ENCODE assay signal across 7 cellular contexts in the genomic region with DNA sequence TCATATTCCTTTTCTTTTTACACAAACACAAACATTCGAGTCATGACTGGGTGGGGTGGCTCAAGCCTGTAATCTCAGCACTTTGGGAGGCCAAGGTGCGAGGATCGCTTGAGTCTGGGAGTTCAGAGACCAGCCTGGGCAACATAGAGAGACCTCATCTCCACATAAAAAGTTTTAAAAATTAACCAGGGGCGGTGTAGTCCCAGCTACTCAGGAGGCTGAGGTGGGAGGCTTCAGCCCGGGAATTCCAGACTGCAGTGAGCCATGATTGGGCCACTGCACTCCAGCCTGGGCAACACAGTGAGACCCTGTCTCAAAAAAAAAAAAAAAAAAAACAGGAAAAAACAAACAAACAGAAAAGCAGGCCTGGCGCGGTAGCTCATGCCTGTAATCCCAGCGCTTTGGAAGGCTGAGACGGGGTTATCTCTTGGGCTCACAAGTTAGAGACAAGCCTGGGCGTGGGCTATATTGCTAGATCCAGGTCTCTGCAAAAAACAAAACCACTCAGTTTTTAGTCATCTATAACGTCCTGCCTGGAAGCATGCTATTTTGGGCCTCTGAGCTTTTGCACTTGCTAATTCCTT. TPM values are rescaled to one million over a fixed set of nuclear protein-coding genes. Genes with fewer than 3 reads are reported as not detected.
A peak's percentile ranks its signal among the peaks of the same experiment; 100 is the strongest.
DNase-seq lines count a peak whose midpoint lies in the region; ATAC-seq and TF ChIP-seq lines count a peak whose summit lies in the region.

No MANE protein-coding gene starts in this region.

- H3K36me3 ChIP-seq in iPS-20b (ENCODE audit: insufficient read depth, low read depth, low read length) (peaks cover 31% of the 10 kb centered on the region), stomach (peaks cover 0 to 12% (median 3%) of the 10 kb centered on the region in 4 donors)

- H3K4me3 ChIP-seq in iPS-20b (ENCODE audit: low read length): peak overlapping the region; percentile 81
- H3K4me3 ChIP-seq in stomach: peak overlapping the region; percentile 68 to 98 (median 79)

- H3K9me3 ChIP-seq in iPS-20b (ENCODE audit: insufficient read depth, low read depth, low read length) (no peaks in the 10 kb centered on the region), stomach (no peaks in the 10 kb centered on the region)

- H3K4me1 ChIP-seq in iPS-20b (ENCODE audit: insufficient read depth, low read length) (peaks cover 7% of the 10 kb centered on the region; the same call in 1 of the 2 replicates), stomach (peaks cover 9 to 28% (median 20%) of the 10 kb centered on the region in 4 donors)

- no peak for TF ChIP-seq POLR2A in stomach (IDR thresholded peaks at IDR 0.05)

- H3K4me3 Mint-ChIP-seq in activated T-helper 2 cell treated with anti-CD3 and anti-CD28 coated beads, Interferon-gamma antibody, Interleukin-2, Interleukin-4, amounts not matched to agents 10 μg/mL and 5 μg/mL and 100 μg/mL, durations not matched to agents 14 hours and 24 hours and 36 hours (ENCODE audit: low read depth): peak overlapping the region; percentile 81

- CTCF ChIA-PET in HEK293T (lab: Yijun Ruan, JAX): interaction anchor here (0.6 to 2.2 kb wide), 3 partner anchors 17 to 425 kb away, joined by 3 to 10 read pairs (median 5); a partner anchor contains a TSS

- no peak for TF ChIP-seq CTCF in stomach (IDR thresholded peaks at IDR 0.05)

- no peaks in the 10 kb centered on the region for H3K27me3 ChIP-seq in iPS-20b (ENCODE audit: insufficient read depth, low read length)
- no peaks in the 10 kb centered on the region for H3K27me3 ChIP-seq in stomach

- peak overlapping the region; percentile 77 for H3K9ac ChIP-seq in iPS-20b (ENCODE audit: low read depth, low read length)

- POLR2A ChIA-PET in HEK293T (lab: Yijun Ruan, JAX): interaction anchor here (0.6 to 3.1 kb wide), 14 partner anchors 8 to 723 kb away, joined by 3 to 18 read pairs (median 4); a partner anchor contains a TSS

- intact Hi-C loops in activated T-helper 2 cell treated with anti-CD3 and anti-CD28 coated beads, Interferon-gamma antibody, Interleukin-2, Interleukin-4, amounts not matched to agents 10 μg/mL and 5 μg/mL and 100 μg/mL, durations not matched to agents 14 hours and 24 hours and 36 hours (cut with micrococcal nuclease): loop anchor here (1.0 kb wide), 1 partner anchor 11 kb away; a partner anchor contains a TSS
- intact Hi-C loops in stomach (cut with DNase I; ENCODE audit: low total_unique reads): no loop called here

- H3K27ac ChIP-seq in iPS-20b (ENCODE audit: low read length): peak overlapping the region; percentile 73
- H3K27ac ChIP-seq in stomach: peak overlapping the region; percentile 81 to 89 (median 88)

- H3K4me1 Mint-ChIP-seq in activated T-helper 2 cell treated with anti-CD3 and anti-CD28 coated beads, Interferon-gamma antibody, Interleukin-2, Interleukin-4, amounts not matched to agents 10 μg/mL and 5 μg/mL and 100 μg/mL, durations not matched to agents 14 hours and 24 hours and 36 hours (ENCODE audit: low read depth): peaks cover 24% of the 10 kb centered on the region

- no peaks in the 10 kb centered on the region for H3K27me3 Mint-ChIP-seq in activated T-helper 2 cell treated with anti-CD3 and anti-CD28 coated beads, Interferon-gamma antibody, Interleukin-2, Interleukin-4, amounts not matched to agents 10 μg/mL and 5 μg/mL and 100 μg/mL, durations not matched to agents 14 hours and 24 hours and 36 hours (ENCODE audit: low read depth)

- ATAC-seq in HG02798 (IDR thresholded peaks at IDR 0.05; ENCODE audit: poor library complexity, unreplicated experiment): no peak

- peak overlapping the region; percentile 84 for H3K27ac Mint-ChIP-seq in activated T-helper 2 cell treated with anti-CD3 and anti-CD28 coated beads, Interferon-gamma antibody, Interleukin-2, Interleukin-4, amounts not matched to agents 10 μg/mL and 5 μg/mL and 100 μg/mL, durations not matched to agents 14 hours and 24 hours and 36 hours

- no peaks in the 10 kb centered on the region for H3K9me3 Mint-ChIP-seq in activated T-helper 2 cell treated with anti-CD3 and anti-CD28 coated beads, Interferon-gamma antibody, Interleukin-2, Interleukin-4, amounts not matched to agents 10 μg/mL and 5 μg/mL and 100 μg/mL, durations not matched to agents 14 hours and 24 hours and 36 hours

- no peak for TF ChIP-seq EP300 in stomach (IDR thresholded peaks at IDR 0.05)

- DNase-seq in HEK293T (ENCODE audit: extremely low spot score) (no peak), stomach (no peak), mesenteric fat pad (ENCODE audit: low spot score) (no peak), AG08395 (ENCODE audit: low spot score) (no peak)
- no peak for DNase-seq in activated T-helper 2 cell treated with anti-CD3 and anti-CD28 coated beads, Interferon-gamma antibody, Interleukin-2, Interleukin-4, amounts not matched to agents 10 μg/mL and 5 μg/mL and 100 μg/mL, durations not matched to agents 14 hours and 24 hours and 36 hours (ENCODE audit: low spot score)

- 34 to 49% (median 45%) methylated on average over 11 of the region's 11 CpGs for WGBS in stomach, 5 donors

- H3K36me3 Mint-ChIP-seq in activated T-helper 2 cell treated with anti-CD3 and anti-CD28 coated beads, Interferon-gamma antibody, Interleukin-2, Interleukin-4, amounts not matched to agents 10 μg/mL and 5 μg/mL and 100 μg/mL, durations not matched to agents 14 hours and 24 hours and 36 hours (ENCODE audit: low read depth): peaks cover 34% of the 10 kb centered on the region

TF ChIP-seq in HEK293T, 16 proteins besides CTCF, POLR2A, EP300 and RAD21:
- TF ChIP-seq FOXA1 (IDR thresholded peaks at IDR 0.05) (no peak), ZNF384 (IDR thresholded peaks at IDR 0.05) (peak; percentile 88)
TF ChIP-seq in HEK293T: peak in this region for 1.

RNA-seq across cellular contexts. Expression of a gene that starts 0.6 kb away (rescaled TPM):
- total RNA-seq in activated T-helper 2 cell treated with anti-CD3 and anti-CD28 coated beads, Interferon-gamma antibody, Interleukin-2, Interleukin-4, amounts not matched to agents 10 μg/mL and 5 μg/mL and 100 μg/mL, durations not matched to agents 14 hours and 24 hours and 36 hours: 232 and 242 TPM in 2 replicates
- total RNA-seq in stomach (100 to 1,000 TPM in 1 of 5 donors, 10 to 100 TPM in 4; 12.1 to 121 (median 20.2) TPM), mesenteric fat pad (71.8 TPM)
- polyA plus RNA-seq in stomach: 10 to 100 TPM; 61.6 to 85.3 (median 77.6) TPM

RNA-seq across cellular contexts. Expression of a gene that starts 11.0 kb away (rescaled TPM):
- total RNA-seq in activated T-helper 2 cell treated with anti-CD3 and anti-CD28 coated beads, Interferon-gamma antibody, Interleukin-2, Interleukin-4, amounts not matched to agents 10 μg/mL and 5 μg/mL and 100 μg/mL, durations not matched to agents 14 hours and 24 hours and 36 hours: 646 and 658 TPM in 2 replicates
- total RNA-seq in stomach (1,000 to 10,000 TPM; 1,292 to 4,272 (median 3,457) TPM), mesenteric fat pad (9,334 TPM)
- 1,000 to 10,000 TPM; 3,915 to 8,824 (median 7,571) TPM for polyA plus RNA-seq in stomach

RNA-seq across cellular contexts. Expression of a gene that starts 20.6 kb away (rescaled TPM):
- total RNA-seq in activated T-helper 2 cell treated with anti-CD3 and anti-CD28 coated beads, Interferon-gamma antibody, Interleukin-2, Interleukin-4, amounts not matched to agents 10 μg/mL and 5 μg/mL and 100 μg/mL, durations not matched to agents 14 hours and 24 hours and 36 hours: 0.67 TPM in 1 of 2 replicates, not detected in the other
- total RNA-seq in stomach (under 1 TPM in 1 of 5 donors, not detected in 4; 0.89 TPM), mesenteric fat pad (0.61 TPM)
- polyA plus RNA-seq in stomach: 1 to 10 TPM in 1 of 3 donors, under 1 TPM in 1, not detected in 1; 0.93 to 1.2 TPM

RNA-seq across cellular contexts. Expression of a gene that starts 39.0 kb away (rescaled TPM):
- total RNA-seq in activated T-helper 2 cell treated with anti-CD3 and anti-CD28 coated beads, Interferon-gamma antibody, Interleukin-2, Interleukin-4, amounts not matched to agents 10 μg/mL and 5 μg/mL and 100 μg/mL, durations not matched to agents 14 hours and 24 hours and 36 hours: 68.5 and 70.3 TPM in 2 replicates
- total RNA-seq in stomach (10 to 100 TPM; 13.0 to 63.6 (median 46.4) TPM), mesenteric fat pad (82.0 TPM)
- polyA plus RNA-seq in stomach: 10 to 100 TPM; 13.0 to 25.5 (median 15.5) TPM

RNA-seq across cellular contexts. Expression of a gene that starts 39.6 kb away (rescaled TPM):
- 160 and 170 TPM in 2 replicates for total RNA-seq in activated T-helper 2 cell treated with anti-CD3 and anti-CD28 coated beads, Interferon-gamma antibody, Interleukin-2, Interleukin-4, amounts not matched to agents 10 μg/mL and 5 μg/mL and 100 μg/mL, durations not matched to agents 14 hours and 24 hours and 36 hours
- total RNA-seq in stomach (10 to 100 TPM in 4 of 5 donors, under 1 TPM in 1; 0.58 to 96.0 (median 59.1) TPM), mesenteric fat pad (40.0 TPM)
- polyA plus RNA-seq in stomach: 10 to 100 TPM; 55.3 to 69.2 (median 63.3) TPM
